8 cellular contexts compared by ENCODE assay signal in genomic region chr17:63694974-63695773, GRCh38. TPM values are rescaled to one million over a fixed set of nuclear protein-coding genes. Genes with fewer than 3 reads are reported as not detected.
A peak's percentile ranks its signal among the peaks of the same experiment; 100 is the strongest.
DNase-seq lines count a peak whose midpoint lies in the region; ATAC-seq, FAIRE-seq and TF ChIP-seq lines count a peak whose summit lies in the region.

No MANE protein-coding gene starts in this region.

- H3K79me2 ChIP-seq in OCI-LY3 (ENCODE audit: low read length) (peaks cover 20% of the 10 kb centered on the region), K562 (ENCODE audit: control insufficient read depth, insufficient read depth, low read length) (no peaks in the 10 kb centered on the region)

- intact Hi-C loops in K562 (cut with micrococcal nuclease): loop anchor here (5.0 to 10.0 kb wide), 3 partner anchors 73 to 268 kb away; partner anchors contain the start of gene MAP3K3
- intact Hi-C loops in sigmoid colon (cut with DNase I): loop anchor here (5.0 kb wide), 1 partner anchor 73 kb away; the partner anchor contains the start of gene MAP3K3

- FAIRE-seq in K562 (lab: Jason Lieb, UNC): no peak

- H3K9me3 ChIP-seq in OCI-LY3 (ENCODE audit: insufficient read depth, low read length): no peaks in the 10 kb centered on the region
- H3K9me3 ChIP-seq in K562 (replicated peaks; ENCODE audit: control insufficient read depth, insufficient read depth, low read depth, low read length): no peaks in the 10 kb centered on the region
- H3K9me3 ChIP-seq in sigmoid colon: no peaks in the 10 kb centered on the region

- H2AFZ ChIP-seq in OCI-LY3 (ENCODE audit: low read depth, low read length) (no peak overlapping the region), K562 (ENCODE audit: low read depth, low read length) (no peak overlapping the region)

- POLR2A ChIA-PET in activated CD4-positive, alpha-beta T cell treated with anti-CD3 and anti-CD28 coated beads, Interleukin-2, amount 10 ng/mL, durations not matched to agents 7 days and 5 days (lab: Charles Lee): interaction anchor here (0.6 to 0.9 kb wide), 2 partner anchors 47 to 73 kb away, joined by 3 read pairs; no protein-coding TSS in a partner anchor
- POLR2A ChIA-PET in K562 (lab: Yijun Ruan, JAX): interaction anchor here (0.5 to 1.4 kb wide), 6 partner anchors 12 to 262 kb away, joined by 3 to 4 read pairs (median 3); no protein-coding TSS in a partner anchor

- DNase-seq in activated CD4-positive, alpha-beta T cell treated with anti-CD3 and anti-CD28 coated beads, Interleukin-2, amount 10 ng/mL, durations not matched to agents 7 days and 5 days: no peak
- no peak for DNase-seq in activated CD4-positive, alpha-beta T cell treated with anti-CD3 and anti-CD28 coated beads for 1 hour
- DNase-seq in K562 (ENCODE audit: extremely low read depth in 1 of 4, low spot score in 3 of 4) (no peak), sigmoid colon (no peak), NCI-H748 treated with DMSO at 0.1 percent for 48 hours (lab: John Stamatoyannopoulos, UW) (no peak)

- peaks cover 31% of the 10 kb centered on the region for H3K36me3 ChIP-seq in OCI-LY3 (replicated peaks; ENCODE audit: low read depth, low read length)
- H3K36me3 ChIP-seq in K562 (ENCODE audit: control insufficient read depth, insufficient read depth, low read length): peaks cover 22% of the 10 kb centered on the region; the same call in 2 of the 3 replicates
- peaks cover 14 to 45% (median 38%) of the 10 kb centered on the region in 4 donors for H3K36me3 ChIP-seq in sigmoid colon

- TF ChIP-seq EP300 in K562 (IDR thresholded peaks at IDR 0.05; ENCODE audit: low read length): no peak
- TF ChIP-seq EP300 in sigmoid colon (IDR thresholded peaks at IDR 0.05): no peak

- peaks cover 33% of the 10 kb centered on the region for H3K4me1 Mint-ChIP-seq in activated CD4-positive, alpha-beta T cell treated with anti-CD3 and anti-CD28 coated beads, Interleukin-2, amount 10 ng/mL, durations not matched to agents 7 days and 5 days

- peaks cover 60% of the 10 kb centered on the region for H3K36me3 Mint-ChIP-seq in activated CD4-positive, alpha-beta T cell treated with anti-CD3 and anti-CD28 coated beads, Interleukin-2, amount 10 ng/mL, durations not matched to agents 7 days and 5 days (ENCODE audit: low read depth)

- TF ChIP-seq POLR2A in K562 (conservative IDR thresholded peaks at IDR 0.05): no peak
- no peak for TF ChIP-seq POLR2A in sigmoid colon (IDR thresholded peaks at IDR 0.05)

- TF ChIP-seq RAD21 in K562 (CRISPR knock-in tag; conservative IDR thresholded peaks at IDR 0.05 in 1 of 2, IDR thresholded peaks at IDR 0.05 in 1 of 2): no peak

- H3K4me1 ChIP-seq in OCI-LY3 (ENCODE audit: low read length): peaks cover 39% of the 10 kb centered on the region
- peaks cover 0 to 34% of the 10 kb centered on the region in 2 experiments; a peak in 2 of 5 replicates for H3K4me1 ChIP-seq in K562 (replicated peaks in 1 of 2; ENCODE audit: control insufficient read depth in 2 of 2, insufficient read depth in 2 of 2, low read length in 2 of 2)
- H3K4me1 ChIP-seq in sigmoid colon: peaks cover 0 to 38% (median 25%) of the 10 kb centered on the region in 4 donors

- ATAC-seq in K562: no peak
- ATAC-seq in HG03521 (IDR thresholded peaks at IDR 0.05; ENCODE audit: unreplicated experiment): no peak
- ATAC-seq in GM18861 (IDR thresholded peaks at IDR 0.05; ENCODE audit: unreplicated experiment): no peak

- TF ChIP-seq CTCF in OCI-LY3 (IDR thresholded peaks at IDR 0.05; ENCODE audit: low read depth, low read length): no peak
- no peak for TF ChIP-seq CTCF in K562 (IDR thresholded peaks at IDR 0.05 in 2 of 3, conservative IDR thresholded peaks at IDR 0.05 in 1 of 3; ENCODE audit: insufficient read depth in 2 of 3, low read depth in 1 of 3, low read length in 3 of 3)
- no peak for TF ChIP-seq CTCF in sigmoid colon (IDR thresholded peaks at IDR 0.05)

- in situ Hi-C loops in K562 (cut with MboI): no loop called here

- H3K9me3 Mint-ChIP-seq in activated CD4-positive, alpha-beta T cell treated with anti-CD3 and anti-CD28 coated beads, Interleukin-2, amount 10 ng/mL, durations not matched to agents 7 days and 5 days: no peaks in the 10 kb centered on the region

- H3K27me3 Mint-ChIP-seq in activated CD4-positive, alpha-beta T cell treated with anti-CD3 and anti-CD28 coated beads, Interleukin-2, amount 10 ng/mL, durations not matched to agents 7 days and 5 days: no peaks in the 10 kb centered on the region

- H3K4me3 Mint-ChIP-seq in activated CD4-positive, alpha-beta T cell treated with anti-CD3 and anti-CD28 coated beads, Interleukin-2, amount 10 ng/mL, durations not matched to agents 7 days and 5 days: no peak overlapping the region

- H3K27me3 ChIP-seq in OCI-LY3 (ENCODE audit: low read depth, low read length) (no peaks in the 10 kb centered on the region), K562 (ENCODE audit: control insufficient read depth in 2 of 2, insufficient read depth in 2 of 2, low read length in 2 of 2) (no peaks in the 10 kb centered on the region), sigmoid colon (no peaks in the 10 kb centered on the region)

- WGBS in K562 (ENCODE audit: insufficient coverage, low coverage, missing lambda C conversion rate): 79% methylated on average over 15 of the region's 15 CpGs
- 76 to 81% methylated on average over 15 of the region's 15 CpGs for WGBS in sigmoid colon, 2 donors

- TSS peak; percentile 47 for BruUV-seq in K562 (replicated peaks; lab: Mats Ljungman, UMichigan)

- H4K20me1 ChIP-seq in OCI-LY3 (ENCODE audit: insufficient read depth, low read length) (peaks cover 10% of the 10 kb centered on the region; the same call in 1 of the 2 replicates), K562 (replicated peaks; ENCODE audit: control insufficient read depth, insufficient read depth, low read length) (peaks cover 7% of the 10 kb centered on the region)

- peaks cover 3% of the 10 kb centered on the region for H3K9me1 ChIP-seq in K562 (ENCODE audit: control insufficient read depth, insufficient read depth, low read length)

- H3K27ac ChIP-seq in OCI-LY3 (ENCODE audit: low read length) (peak overlapping the region; percentile 6; the same call in 1 of the 2 replicates), K562 (ENCODE audit: extremely low read depth, low read depth, low read length) (no peak overlapping the region), sigmoid colon (peak overlapping the region in 3 of 4 donors; percentile 27 to 37 (median 35))

- H3K4me2 ChIP-seq in OCI-LY3 (ENCODE audit: low read length) (peak overlapping the region; percentile 8), K562 (ENCODE audit: insufficient read depth, low read length) (no peak overlapping the region)

- CTCF ChIA-PET in activated CD4-positive, alpha-beta T cell treated with anti-CD3 and anti-CD28 coated beads, Interleukin-2, amount 10 ng/mL, durations not matched to agents 7 days and 5 days (lab: Charles Lee): interaction anchor here (0.6 to 3.9 kb wide), 5 partner anchors 15 to 329 kb away, joined by 3 to 21 read pairs (median 4); partner anchors contain the start of gene MAP3K3
- CTCF ChIA-PET in K562 (lab: Yijun Ruan, JAX; ENCODE audit: low intra/inter-chr PET ratio): no interaction called here

- H3K27ac Mint-ChIP-seq in activated CD4-positive, alpha-beta T cell treated with anti-CD3 and anti-CD28 coated beads, Interleukin-2, amount 10 ng/mL, durations not matched to agents 7 days and 5 days: peak overlapping the region; percentile 98

- peak overlapping the region; percentile 1; the same call in 1 of the 2 replicates for H3K4me3 ChIP-seq in OCI-LY3 (ENCODE audit: low read length)
- no peak overlapping the region for H3K4me3 ChIP-seq in K562
- H3K4me3 ChIP-seq in sigmoid colon: no peak overlapping the region

- H3K9ac ChIP-seq in OCI-LY3 (ENCODE audit: low read length) (no peak overlapping the region), K562 (ENCODE audit: insufficient read depth in 1 of 2, low read depth in 2 of 2, low read length in 2 of 2) (0 out of 4 replicates have a peak overlapping the region, but pooled peaks of 1 of the 2 experiments have one; percentile 0)

RNA-seq across cellular contexts. Expression of gene LIMD2, which starts 4.8 kb away (rescaled TPM):
- total RNA-seq in activated CD4-positive, alpha-beta T cell treated with anti-CD3 and anti-CD28 coated beads, Interleukin-2, amount 10 ng/mL, durations not matched to agents 7 days and 5 days: 100 to 1,000 TPM; 409 to 433 TPM
- 3.2 and 10.4 TPM in 2 replicates for total RNA-seq in K562 (2011; cell fraction: chromatin; rRNA removed; ENCODE audit: low replicate concordance)
- 9.2 and 10.3 TPM in 2 replicates for total RNA-seq in K562 (2011; cell fraction: nucleolus; rRNA removed)
- total RNA-seq in K562 (2011; cell fraction: nucleoplasm; rRNA removed): 4.0 and 4.8 TPM in 2 replicates
- total RNA-seq in K562 (2014; rRNA removed) (7.6 and 8.7 TPM in 2 replicates), K562 (2014; rRNA removed; fragmentation: Illumina TruSeq; extraction: Trizol) (0.70 and 0.76 TPM in 2 replicates), K562 (2015; rRNA removed; fragmentation: Illumina TruSeq; extraction: Trizol) (2.1 and 2.7 TPM in 2 replicates), K562 (2021) (8.7 and 11.2 TPM in 2 replicates), sigmoid colon (10 to 100 TPM in 1 of 4 donors, 1 to 10 TPM in 3; 3.0 to 16.8 (median 8.5) TPM)
- polyA plus RNA-seq in K562 (2011; rRNA removed) (5.6 and 5.8 TPM in 2 replicates), K562 (2014; fragmentation: Illumina TruSeq; extraction: Trizol) (2.8 and 4.9 TPM in 2 replicates), K562 (2014; fragmentation: Nextera tagmentation; extraction: Ambion mirVana) (under 1 TPM; 0.07 to 0.18 TPM), K562 (2014; rRNA removed) (8.7 and 11.1 TPM in 2 replicates), sigmoid colon (100 to 1,000 TPM in 1 of 3 donors, 1 to 10 TPM in 2; 3.5 to 119 (median 3.6) TPM)
- 4.3 and 9.2 TPM in 2 replicates for polyA plus RNA-seq in K562 (2011; cell fraction: cytosol; rRNA removed)
- 13.6 and 28.0 TPM in 2 replicates for polyA plus RNA-seq in K562 (2011; cell fraction: nucleus; rRNA removed)
- 4.9 and 8.0 TPM in 2 replicates for polyA plus RNA-seq in K562 (2012)
- polyA minus RNA-seq in K562 (2011; rRNA and poly(A)+ RNA removed): 0.88 and 0.93 TPM in 2 replicates
- 5.2 and 7.3 TPM in 2 replicates for polyA minus RNA-seq in K562 (2011; cell fraction: cytosol; rRNA and poly(A)+ RNA removed)
- polyA minus RNA-seq in K562 (2011; cell fraction: nucleus; rRNA and poly(A)+ RNA removed): 5.6 and 7.0 TPM in 2 replicates

RNA-seq across cellular contexts. Expression of gene STRADA, which starts 46.4 kb away (rescaled TPM):
- 10 to 100 TPM; 46.8 to 49.0 TPM for total RNA-seq in activated CD4-positive, alpha-beta T cell treated with anti-CD3 and anti-CD28 coated beads, Interleukin-2, amount 10 ng/mL, durations not matched to agents 7 days and 5 days
- total RNA-seq in K562 (2011; cell fraction: chromatin; rRNA removed; ENCODE audit: low replicate concordance): 114 and 163 TPM in 2 replicates
- 45.9 and 52.5 TPM in 2 replicates for total RNA-seq in K562 (2011; cell fraction: nucleolus; rRNA removed)
- total RNA-seq in K562 (2011; cell fraction: nucleoplasm; rRNA removed): 91.0 and 162 TPM in 2 replicates
- total RNA-seq in K562 (2014; rRNA removed) (10.6 and 12.9 TPM in 2 replicates), K562 (2014; rRNA removed; fragmentation: Illumina TruSeq; extraction: Trizol) (19.4 and 21.5 TPM in 2 replicates), K562 (2015; rRNA removed; fragmentation: Illumina TruSeq; extraction: Trizol) (18.7 and 20.5 TPM in 2 replicates), K562 (2021) (21.2 and 22.5 TPM in 2 replicates), sigmoid colon (10 to 100 TPM; 20.0 to 45.1 (median 24.7) TPM)
- polyA plus RNA-seq in K562 (2011; rRNA removed) (33.0 and 46.3 TPM in 2 replicates), K562 (2014; fragmentation: Illumina TruSeq; extraction: Trizol) (28.9 and 30.4 TPM in 2 replicates), K562 (2014; fragmentation: Nextera tagmentation; extraction: Ambion mirVana) (10 to 100 TPM in 1 of 2 experiments, 1 to 10 TPM in 1; 6.6 to 12.5 TPM), K562 (2014; rRNA removed) (19.6 and 20.2 TPM in 2 replicates), sigmoid colon (10 to 100 TPM in 1 of 3 donors, 1 to 10 TPM in 2; 7.2 to 18.3 (median 7.6) TPM)
- 24.1 and 25.3 TPM in 2 replicates for polyA plus RNA-seq in K562 (2011; cell fraction: cytosol; rRNA removed)
- 88.9 and 93.8 TPM in 2 replicates for polyA plus RNA-seq in K562 (2011; cell fraction: nucleus; rRNA removed)
- 26.8 and 31.1 TPM in 2 replicates for polyA plus RNA-seq in K562 (2012)
- polyA minus RNA-seq in K562 (2011; rRNA and poly(A)+ RNA removed): 36.9 and 43.2 TPM in 2 replicates
- 8.1 and 13.3 TPM in 2 replicates for polyA minus RNA-seq in K562 (2011; cell fraction: cytosol; rRNA and poly(A)+ RNA removed)
- polyA minus RNA-seq in K562 (2011; cell fraction: nucleus; rRNA and poly(A)+ RNA removed): 21.5 and 34.3 TPM in 2 replicates

Comparison
In these comparisons a context has a peak if more than half of its experiments do, and no peak if none do; other contexts are left out.
1. RNA of gene LIMD2, which starts 4.8 kb away (total RNA-seq): 409 to 433 TPM in activated CD4-positive, alpha-beta T cell treated with anti-CD3 and anti-CD28 coated beads, Interleukin-2, amount 10 ng/mL, durations not matched to agents 7 days and 5 days; 3.0 to 16.8 TPM in sigmoid colon and 0.70 to 11.2 TPM in K562; every median in the first group is over 10 times any median in the second.